1 cellular context compared by ENCODE assay signal in genomic region chr9:36190388-36191289, GRCh38.
TF ChIP-seq lines count a peak whose summit lies in the region.

Gene CLTA (plus strand): TSS chr9:36190921. CDS start chr9:36191057, 136 bp downstream.

TF ChIP-seq in HepG2, 621 proteins besides CTCF, POLR2A, EP300 and RAD21 (continued from another document and continues in another):
- TF ChIP-seq ZBED4 (CRISPR knock-in tag; IDR thresholded peaks at IDR 0.05; ENCODE audit: borderline replicate concordance) (0 out of 2 replicates have a peak, but pooled peaks have one; percentile 19), NFYB (CRISPR knock-in tag; IDR thresholded peaks at IDR 0.05) (peak; percentile 94), RFX5 (IDR thresholded peaks at IDR 0.05; ENCODE audit: low read depth, low read length) (peak; percentile 59; the same call in 1 of the 2 replicates), MED13 (CRISPR knock-in tag; IDR thresholded peaks at IDR 0.05) (peak; percentile 64; the same call in 1 of the 2 replicates), ZNF75D (CRISPR knock-in tag; IDR thresholded peaks at IDR 0.05; ENCODE audit: borderline replicate concordance) (peak; percentile 76; the same call in 1 of the 2 replicates), ZNF225 (CRISPR knock-in tag; IDR thresholded peaks at IDR 0.05) (0 out of 2 replicates have a peak, but pooled peaks have one; percentile 37), ZNF704 (CRISPR knock-in tag; IDR thresholded peaks at IDR 0.05; ENCODE audit: borderline replicate concordance) (peak; percentile 93; the same call in 1 of the 2 replicates), ZNF772 (CRISPR knock-in tag; IDR thresholded peaks at IDR 0.05) (peak; percentile 86; the same call in 1 of the 2 replicates), KLF9 (CRISPR knock-in tag; IDR thresholded peaks at IDR 0.05; ENCODE audit: low read depth) (no peak), ZNF737 (CRISPR knock-in tag; IDR thresholded peaks at IDR 0.05; ENCODE audit: borderline replicate concordance) (0 out of 2 replicates have a peak, but pooled peaks have one; percentile 48), ZNF441 (CRISPR knock-in tag; IDR thresholded peaks at IDR 0.05; ENCODE audit: borderline replicate concordance) (peak; percentile 70), HDAC2 (CRISPR knock-in tag; IDR thresholded peaks at IDR 0.05) (peak; percentile 58), ZUFSP (CRISPR knock-in tag; IDR thresholded peaks at IDR 0.05; ENCODE audit: borderline replicate concordance) (no peak), HMG20A (CRISPR knock-in tag; IDR thresholded peaks at IDR 0.05; ENCODE audit: borderline replicate concordance) (peak; percentile 10; the same call in 1 of the 2 replicates), KLF13 (CRISPR knock-in tag; IDR thresholded peaks at IDR 0.05) (no peak), NCOA5 (CRISPR knock-in tag; IDR thresholded peaks at IDR 0.05) (no peak), KDM6A (CRISPR knock-in tag; IDR thresholded peaks at IDR 0.05; ENCODE audit: low read depth) (no peak), ZSCAN25 (CRISPR knock-in tag; IDR thresholded peaks at IDR 0.05) (peak; percentile 62; the same call in 1 of the 2 replicates), NFRKB (IDR thresholded peaks at IDR 0.05) (no peak), CERS6 (CRISPR knock-in tag; IDR thresholded peaks at IDR 0.05) (0 out of 2 replicates have a peak, but pooled peaks have one; percentile 67), PAXIP1 (CRISPR knock-in tag; conservative IDR thresholded peaks at IDR 0.05) (peak; percentile 53; the same call in 1 of the 2 replicates), ZNF280D (CRISPR knock-in tag; IDR thresholded peaks at IDR 0.05) (peak; percentile 46; the same call in 1 of the 2 replicates), MBNL3 (CRISPR knock-in tag; conservative IDR thresholded peaks at IDR 0.05) (no peak), SAFB2 (CRISPR knock-in tag; IDR thresholded peaks at IDR 0.05; ENCODE audit: borderline replicate concordance, low read depth) (no peak), ATF5 (CRISPR knock-in tag; IDR thresholded peaks at IDR 0.05; ENCODE audit: low read depth) (no peak), ATM (IDR thresholded peaks at IDR 0.05; ENCODE audit: borderline replicate concordance) (no peak), CCDC6 (CRISPR knock-in tag; IDR thresholded peaks at IDR 0.05) (0 out of 2 replicates have a peak, but pooled peaks have one; percentile 27), TEF (CRISPR knock-in tag; IDR thresholded peaks at IDR 0.05) (0 out of 2 replicates have a peak, but pooled peaks have one; percentile 20), ZNF615 (CRISPR knock-in tag; IDR thresholded peaks at IDR 0.05; ENCODE audit: borderline replicate concordance) (no peak), E2F1 (CRISPR knock-in tag; IDR thresholded peaks at IDR 0.05) (peak; percentile 89), ZFX (CRISPR knock-in tag; IDR thresholded peaks at IDR 0.05; ENCODE audit: low read depth) (peak; percentile 92), ZFP82 (CRISPR knock-in tag; IDR thresholded peaks at IDR 0.05; ENCODE audit: borderline replicate concordance) (no peak), KMT2A (CRISPR knock-in tag; IDR thresholded peaks at IDR 0.05) (peak; percentile 96), THAP9 (CRISPR knock-in tag; IDR thresholded peaks at IDR 0.05; ENCODE audit: borderline replicate concordance) (no peak; the same call in 1 of the 2 replicates), ZNF333 (CRISPR knock-in tag; IDR thresholded peaks at IDR 0.05; ENCODE audit: borderline replicate concordance) (no peak)
